Comparison of ENCODE assay signal across 1 cellular context in the genomic region with DNA sequence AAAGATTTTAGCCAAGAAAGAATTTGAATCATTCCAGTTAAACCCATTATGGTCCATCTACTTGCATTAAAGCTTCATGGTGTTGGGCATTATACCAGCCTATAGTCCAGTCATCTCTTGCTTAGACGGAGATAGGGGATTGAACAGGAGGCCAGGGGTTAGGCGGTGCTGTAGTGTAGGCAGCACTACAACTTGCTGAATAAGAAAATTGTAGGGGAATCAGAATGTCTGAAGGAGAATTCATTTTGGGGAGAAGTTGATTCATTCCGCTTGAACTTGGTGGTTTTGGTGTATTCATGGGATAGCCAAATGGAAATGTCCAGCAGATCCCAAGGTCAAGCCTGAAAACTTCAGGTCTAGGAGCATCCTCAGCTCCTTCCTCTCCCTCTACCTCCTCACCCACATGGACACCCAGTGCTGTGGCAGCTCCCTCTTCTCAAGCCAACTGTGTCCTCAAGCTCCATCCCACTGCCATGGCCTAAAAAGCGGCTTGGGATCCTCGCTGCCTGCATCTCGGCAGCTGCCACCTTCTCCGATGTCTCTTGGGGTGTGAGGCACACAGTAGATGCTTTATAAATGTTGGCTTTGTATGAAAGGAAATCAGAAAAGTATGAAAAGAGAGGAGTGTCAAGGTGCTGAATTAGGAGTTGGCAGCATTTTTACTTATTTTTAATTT.
TF ChIP-seq lines count a peak whose summit lies in the region.

No MANE protein-coding gene starts in this region.

TF ChIP-seq in IMR-90, 13 proteins besides CTCF, POLR2A, EP300 and RAD21 (continued from another document):
- TF ChIP-seq RCOR1 (IDR thresholded peaks at IDR 0.05; ENCODE audit: insufficient replicate concordance, low read length) (no peak), MXI1 (IDR thresholded peaks at IDR 0.05; ENCODE audit: borderline replicate concordance, low read depth, low read length) (no peak), CHD1 (IDR thresholded peaks at IDR 0.05; ENCODE audit: low read depth, low read length) (no peak), MAZ (IDR thresholded peaks at IDR 0.05; ENCODE audit: borderline replicate concordance, low read depth, low read length) (no peak), SMC3 (IDR thresholded peaks at IDR 0.05; ENCODE audit: low read depth, low read length) (no peak), USF2 (IDR thresholded peaks at IDR 0.05; ENCODE audit: low read depth, low read length) (no peak), FOS (IDR thresholded peaks at IDR 0.05; ENCODE audit: low read depth, low read length) (no peak), RFX5 (IDR thresholded peaks at IDR 0.05; ENCODE audit: low read depth, low read length) (no peak), BHLHE40 (IDR thresholded peaks at IDR 0.05; ENCODE audit: low read depth, low read length) (no peak), MAFK (IDR thresholded peaks at IDR 0.05; ENCODE audit: low read depth, low read length) (no peak), CEBPB (IDR thresholded peaks at IDR 0.05; ENCODE audit: low read depth, low read length) (no peak)
